ENCODE assay signal across 15 cellular contexts in genomic region chr6:90198758-90199425, GRCh38.
"Had no signal": no experiment of that assay in that cellular context is flagged by ENCODE, and none has a peak within 500 bp of the region (broad histone marks: within the 10 kb centered on the region; RNA-seq: fewer than 3 reads in every experiment).

No MANE protein-coding gene starts in this region.

- H3K4me3 Mint-ChIP-seq: activated CD4-positive, alpha-beta T cell treated with anti-CD3 and anti-CD28 coated beads, Interleukin-2, amount 10 ng/mL, durations not matched to agents 7 days and 5 days had no signal

- ATAC-seq: body of pancreas, pancreas had no signal

- DNase-seq: activated CD4-positive, alpha-beta T cell treated with anti-CD3 and anti-CD28 coated beads, Interleukin-2, amount 10 ng/mL, durations not matched to agents 7 days and 5 days; activated gamma-delta T cell; activated T-cell treated with anti-CD3 and anti-CD28 coated beads, Interleukin-2, amount 50 U/mL, for 1 hour; amygdala; body of pancreas; caudate nucleus; islet precursor cell; midbrain; pancreas; retina; stimulated activated CD4-positive, alpha-beta T cell treated with anti-CD3 and anti-CD28 coated beads, Interleukin-12 subunit alpha, Interleukin-12 subunit beta, amount 100 ng/mL, for 4 hours; stimulated activated CD4-positive, alpha-beta T cell treated with anti-CD3 and anti-CD28 coated beads, Interleukin-2, amount 100 ng/mL, for 24 hours; substantia nigra; uterus; WERI-Rb-1 had no signal

- H3K27me3 Mint-ChIP-seq: activated CD4-positive, alpha-beta T cell treated with anti-CD3 and anti-CD28 coated beads, Interleukin-2, amount 10 ng/mL, durations not matched to agents 7 days and 5 days had no signal
